ENCODE assay signal across 19 cellular contexts in the genomic region with DNA sequence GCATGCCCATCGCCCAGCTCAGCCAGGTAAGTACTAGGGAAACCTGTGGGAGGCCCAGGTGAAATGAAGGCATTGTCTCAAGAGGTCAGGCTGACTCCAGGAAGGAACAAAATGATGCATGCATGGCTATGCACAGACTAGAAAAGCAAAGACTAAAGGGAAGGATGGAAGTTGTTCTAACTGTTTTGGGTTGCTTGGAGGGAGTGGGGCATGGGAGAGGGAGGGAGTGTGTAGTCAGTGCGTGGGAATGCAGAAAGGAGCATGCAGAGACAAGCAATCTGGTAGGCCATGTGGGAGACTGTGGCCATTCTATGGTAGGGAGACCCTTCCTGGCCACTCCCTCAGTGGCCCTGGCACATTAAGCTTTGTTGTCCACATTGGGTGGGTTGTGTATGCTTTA. TPM values are rescaled to one million over a fixed set of nuclear protein-coding genes. Genes with fewer than 3 reads are reported as not detected.
DNase-seq lines count a peak whose midpoint lies in the region; ATAC-seq, FAIRE-seq and TF ChIP-seq lines count a peak whose summit lies in the region.
"Had no signal": no experiment of that assay in that cellular context is flagged by ENCODE, and none has a peak within 500 bp of the region (broad histone marks: within the 10 kb centered on the region; RNA-seq: fewer than 3 reads in every experiment).

No MANE protein-coding gene starts in this region.

- intact Hi-C loops in IMR-90 (cut with micrococcal nuclease) (no loop called here), spleen (cut with DNase I; ENCODE audit: low total_unique reads) (loop anchor here (10.0 kb wide), 1 partner anchor 107 kb away; no protein-coding TSS in a partner anchor), aorta (cut with DNase I) (no loop called here)

- H4K20me1 ChIP-seq in IMR-90 (ENCODE audit: insufficient read depth, low read length) (no peaks in the 10 kb centered on the region), astrocyte (ENCODE audit: insufficient read depth, low read length) (no peaks in the 10 kb centered on the region)

- peak overlapping the region; percentile 20 for H2AK9ac ChIP-seq in IMR-90 (replicated peaks; ENCODE audit: low read depth, low read length, poor library complexity)

- no peak overlapping the region for H2BK12ac ChIP-seq in mesenchymal stem cell (ENCODE audit: low read length in 2 of 2)

- H2BK5ac ChIP-seq in IMR-90 (ENCODE audit: low read depth, low read length, poor library complexity, severe bottlenecking) (no peak overlapping the region), mesenchymal stem cell (ENCODE audit: low read depth, low read length, poor library complexity, severe bottlenecking) (no peak overlapping the region)

- H3K27ac ChIP-seq in IMR-90 (ENCODE audit: insufficient read depth, low read length) (no peak overlapping the region), astrocyte (ENCODE audit: low read depth, low read length) (no peak overlapping the region), mesenchymal stem cell (ENCODE audit: low read length, poor library complexity, severe bottlenecking) (no peak overlapping the region), spleen (no peak overlapping the region), aorta (ENCODE audit: low read depth in 1 of 2, low read length in 2 of 2) (no peak overlapping the region)
- H3K27ac ChIP-seq: SJSA1 had no signal

- no peak for TF ChIP-seq CTCF in IMR-90 (conservative IDR thresholded peaks at IDR 0.05; ENCODE audit: low read depth, low read length)
- no peak for TF ChIP-seq CTCF in astrocyte (IDR thresholded peaks at IDR 0.05; ENCODE audit: insufficient read depth, low read depth, low read length)
- TF ChIP-seq CTCF in spleen (IDR thresholded peaks at IDR 0.05 in 8 of 11, conservative IDR thresholded peaks at IDR 0.05 in 3 of 11) = no peak

- H3K23ac ChIP-seq in IMR-90 (ENCODE audit: low read depth, low read length) (no peak overlapping the region), mesenchymal stem cell (ENCODE audit: low read length in 2 of 2) (no peak overlapping the region)

- H3K14ac ChIP-seq in IMR-90 (replicated peaks; ENCODE audit: low read depth, low read length) = no peak overlapping the region
- no peak overlapping the region for H3K14ac ChIP-seq in mesenchymal stem cell (ENCODE audit: low read length in 2 of 2)

- no peak overlapping the region for H2BK120ac ChIP-seq in IMR-90 (ENCODE audit: low read depth, low read length)
- no peak overlapping the region for H2BK120ac ChIP-seq in mesenchymal stem cell (ENCODE audit: low read depth, low read length)

- no peak overlapping the region for H2AK5ac ChIP-seq in IMR-90 (ENCODE audit: low read depth, low read length)
- peak overlapping the region; percentile 69 for H2AK5ac ChIP-seq in mesenchymal stem cell (ENCODE audit: low read length, severe bottlenecking)

- H2AFZ ChIP-seq in IMR-90 (replicated peaks; ENCODE audit: low read length, poor library complexity) (no peak overlapping the region), astrocyte (ENCODE audit: low read depth, low read length) (no peak overlapping the region), mesenchymal stem cell (ENCODE audit: low read depth, low read length) (no peak overlapping the region)

- POLR2A ChIA-PET in IMR-90 (lab: Charles Lee; ENCODE audit: unreplicated experiment) = no interaction called here

- no peaks in the 10 kb centered on the region for H3K36me3 Mint-ChIP-seq in astrocyte (ENCODE audit: low read depth, unreplicated experiment)
- peaks cover 6% of the 10 kb centered on the region for H3K36me3 Mint-ChIP-seq in stimulated activated memory B cell treated with anti-CD40 and anti-IgM and Interleukin-4, amounts not matched to agents 10 μg/mL and 1 μg/mL and 100 μg/mL, for 72 hours

- H3K4me2 ChIP-seq in IMR-90 (ENCODE audit: low read depth, low read length) (no peak overlapping the region), astrocyte (ENCODE audit: low read length) (no peak overlapping the region), mesenchymal stem cell (ENCODE audit: low read length, poor library complexity, severe bottlenecking) (no peak overlapping the region)

- H2BK20ac ChIP-seq in IMR-90 (ENCODE audit: low read depth, low read length) = no peak overlapping the region

- H3K79me1 ChIP-seq in IMR-90 (ENCODE audit: low read depth in 1 of 2, low read length in 2 of 2) (0 out of 4 replicates have a peak, but pooled peaks cover 0 to 3% of the 10 kb centered on the region in 2 experiments), mesenchymal stem cell (replicated peaks; ENCODE audit: low read length, poor library complexity, severe bottlenecking) (peaks cover 9% of the 10 kb centered on the region)

- H3K9me1 ChIP-seq in IMR-90 (ENCODE audit: insufficient read depth, low read length) = peaks cover 3% of the 10 kb centered on the region; the same call in 1 of the 2 replicates

- no peak for ATAC-seq in IMR-90 (ENCODE audit: low read depth)
- no peak for ATAC-seq in stimulated activated memory B cell treated with anti-CD40 and anti-IgM and Interleukin-4, amounts not matched to agents 10 μg/mL and 1 μg/mL and 100 μg/mL, for 72 hours
- ATAC-seq in aorta (ENCODE audit: low FRiP score) = no peak

- no peak overlapping the region for H3K4ac ChIP-seq in IMR-90 (ENCODE audit: low read depth, low read length)
- no peak overlapping the region for H3K4ac ChIP-seq in mesenchymal stem cell (ENCODE audit: low read depth in 1 of 2, low read length in 2 of 2)

- dilution Hi-C loops in IMR-90 (cut with HindIII; ENCODE audit: low sequenced_read_pairs, unreplicated experiment) = no loop called here

- DNase-seq in IMR-90 = no peak
- DNase-seq in astrocyte (ENCODE audit: low read depth) = no peak
- no peak for DNase-seq in mesenchymal stem cell
- peak; percentile 44 for DNase-seq in spleen
- no peak for DNase-seq in aorta
- no peak for DNase-seq in hepatic stellate cell (ENCODE audit: low spot score)
- DNase-seq: COR-L47, DMS153, MV-4-11, NCI-H1436, NCI-H2029 treated with DMSO at 0.1 percent for 48 hours, NCI-H2171 treated with DMSO at 0.1 percent for 48 hours, NCI-H446 treated with DMSO at 0.1 percent for 48 hours, NCI-H748 treated with DMSO at 0.1 percent for 48 hours had no signal

- peaks cover 2% of the 10 kb centered on the region for H3K9me3 Mint-ChIP-seq in astrocyte (ENCODE audit: unreplicated experiment)
- no peaks in the 10 kb centered on the region for H3K9me3 Mint-ChIP-seq in stimulated activated memory B cell treated with anti-CD40 and anti-IgM and Interleukin-4, amounts not matched to agents 10 μg/mL and 1 μg/mL and 100 μg/mL, for 72 hours

- H3K9ac ChIP-seq in IMR-90 (ENCODE audit: low read depth, low read length) = no peak overlapping the region
- no peak overlapping the region for H3K9ac ChIP-seq in astrocyte (ENCODE audit: low read length)
- no peak overlapping the region for H3K9ac ChIP-seq in mesenchymal stem cell (ENCODE audit: low read length)

- peak overlapping the region; percentile 47 for H3K4me3 Mint-ChIP-seq in astrocyte (ENCODE audit: unreplicated experiment)
- H3K4me3 Mint-ChIP-seq in stimulated activated memory B cell treated with anti-CD40 and anti-IgM and Interleukin-4, amounts not matched to agents 10 μg/mL and 1 μg/mL and 100 μg/mL, for 72 hours = no peak overlapping the region

- CTCF ChIA-PET in IMR-90 (lab: Yijun Ruan, JAX) = interaction anchor here (0.5 to 0.6 kb wide), 2 partner anchors 122 to 382 kb away, joined by 5 to 9 read pairs; no protein-coding TSS in a partner anchor

- peaks cover 9% of the 10 kb centered on the region for H3K27me3 Mint-ChIP-seq in astrocyte (ENCODE audit: low read depth, unreplicated experiment)
- no peaks in the 10 kb centered on the region for H3K27me3 Mint-ChIP-seq in stimulated activated memory B cell treated with anti-CD40 and anti-IgM and Interleukin-4, amounts not matched to agents 10 μg/mL and 1 μg/mL and 100 μg/mL, for 72 hours

- FAIRE-seq in astrocyte (lab: Jason Lieb, UNC) = no peak
- FAIRE-seq: GM19239, H54 had no signal

- H3K9me3 ChIP-seq in IMR-90 (ENCODE audit: control insufficient read depth, insufficient read depth, low read length) = no peaks in the 10 kb centered on the region
- no peaks in the 10 kb centered on the region for H3K9me3 ChIP-seq in astrocyte (ENCODE audit: insufficient read depth, low read depth, low read length)
- H3K9me3 ChIP-seq in mesenchymal stem cell (ENCODE audit: control insufficient read depth, low read length) = no peaks in the 10 kb centered on the region
- H3K9me3 ChIP-seq in spleen = no peaks in the 10 kb centered on the region
- H3K9me3 ChIP-seq in aorta (ENCODE audit: control insufficient read depth, low read length) = no peaks in the 10 kb centered on the region
- H3K9me3 ChIP-seq: SJSA1 had no signal

- no peak overlapping the region for H3K27ac Mint-ChIP-seq in astrocyte (ENCODE audit: unreplicated experiment)
- H3K27ac Mint-ChIP-seq in stimulated activated memory B cell treated with anti-CD40 and anti-IgM and Interleukin-4, amounts not matched to agents 10 μg/mL and 1 μg/mL and 100 μg/mL, for 72 hours = no peak overlapping the region
- H3K27ac Mint-ChIP-seq: CD14-positive monocyte had no signal

- no peak overlapping the region for H2BK15ac ChIP-seq in IMR-90 (ENCODE audit: low read depth, low read length)
- H2BK15ac ChIP-seq in mesenchymal stem cell (ENCODE audit: low read depth, poor library complexity, severe bottlenecking) = no peak overlapping the region

- in situ Hi-C loops in IMR-90 (cut with MboI; ENCODE audit: low sequenced_read_pairs) = no loop called here

- no peak overlapping the region for H4K8ac ChIP-seq in IMR-90 (ENCODE audit: low read depth in 2 of 2, low read length in 2 of 2)
- no peak overlapping the region for H4K8ac ChIP-seq in mesenchymal stem cell (ENCODE audit: low read length)

- H3K27me3 ChIP-seq in IMR-90 (ENCODE audit: control insufficient read depth, insufficient read depth, low read length) = no peaks in the 10 kb centered on the region
- H3K27me3 ChIP-seq in astrocyte (ENCODE audit: insufficient read depth, low read length) = peaks cover 4% of the 10 kb centered on the region
- no peaks in the 10 kb centered on the region for H3K27me3 ChIP-seq in mesenchymal stem cell (ENCODE audit: control insufficient read depth in 1 of 2, insufficient read depth in 1 of 2, low read length in 2 of 2)
- H3K27me3 ChIP-seq in spleen (replicated peaks in 1 of 7) = peaks cover 0 to 38% (median 0%) of the 10 kb centered on the region in 7 donors
- no peaks in the 10 kb centered on the region for H3K27me3 ChIP-seq in aorta (ENCODE audit: control insufficient read depth in 1 of 2, insufficient read depth in 2 of 2, low read length in 1 of 2)
- H3K27me3 ChIP-seq: SJSA1 had no signal

- H3K56ac ChIP-seq in IMR-90 (ENCODE audit: extremely low read depth, insufficient read depth, low read length) = no peak overlapping the region

- TF ChIP-seq RAD21 in IMR-90 (IDR thresholded peaks at IDR 0.05; ENCODE audit: low read length) = no peak

- TF ChIP-seq POLR2A in IMR-90 (IDR thresholded peaks at IDR 0.05; ENCODE audit: low read depth, low read length) = no peak
- no peak for TF ChIP-seq POLR2A in spleen (IDR thresholded peaks at IDR 0.05)

- H3K4me1 Mint-ChIP-seq in astrocyte (ENCODE audit: low read depth, unreplicated experiment) = peaks cover 22% of the 10 kb centered on the region
- peaks cover 22% of the 10 kb centered on the region for H3K4me1 Mint-ChIP-seq in stimulated activated memory B cell treated with anti-CD40 and anti-IgM and Interleukin-4, amounts not matched to agents 10 μg/mL and 1 μg/mL and 100 μg/mL, for 72 hours

- H3K4me1 ChIP-seq in IMR-90 (ENCODE audit: control insufficient read depth, insufficient read depth, low read length) = peaks cover 2% of the 10 kb centered on the region; the same call in 1 of the 2 replicates
- peaks cover 17% of the 10 kb centered on the region for H3K4me1 ChIP-seq in astrocyte (ENCODE audit: insufficient read depth, low read length)
- H3K4me1 ChIP-seq in mesenchymal stem cell (ENCODE audit: control insufficient read depth, insufficient read depth, low read depth, low read length) = peaks cover 17% of the 10 kb centered on the region
- peaks cover 0 to 28% (median 23%) of the 10 kb centered on the region in 6 donors for H3K4me1 ChIP-seq in spleen
- H3K4me1 ChIP-seq in aorta (ENCODE audit: control insufficient read depth in 1 of 2, insufficient read depth in 2 of 2, low read length in 2 of 2) = no peaks in the 10 kb centered on the region

- H3K79me2 ChIP-seq in astrocyte (ENCODE audit: insufficient read depth, low read length) = no peaks in the 10 kb centered on the region

- H3K18ac ChIP-seq in IMR-90 (ENCODE audit: low read depth, low read length) = no peak overlapping the region
- no peak overlapping the region for H3K18ac ChIP-seq in mesenchymal stem cell (ENCODE audit: low read depth in 1 of 2, low read length in 2 of 2)

- 60% methylated on average over 1 of the region's 2 CpGs; no CpG with 5 or more reads in 1 of the 2 experiments for WGBS in IMR-90 (ENCODE audit: extremely low coverage in 2 of 2, insufficient read length in 1 of 2), 2 experiments
- WGBS in mesenchymal stem cell = 90% methylated on average over 2 of the region's 2 CpGs
- WGBS in spleen, 5 donors = 84 to 96% (median 93%) methylated on average over 2 of the region's 2 CpGs
- 70 to 71% methylated on average over 2 of the region's 2 CpGs for WGBS in aorta, 2 donors

- H3K36me3 ChIP-seq in IMR-90 (ENCODE audit: control insufficient read depth, insufficient read depth, low read length) (no peaks in the 10 kb centered on the region), astrocyte (ENCODE audit: insufficient read depth, low read length) (no peaks in the 10 kb centered on the region), mesenchymal stem cell (ENCODE audit: control insufficient read depth in 1 of 2, insufficient read depth in 2 of 2, low read depth in 1 of 2, low read length in 2 of 2) (no peaks in the 10 kb centered on the region), spleen (no peaks in the 10 kb centered on the region), aorta (ENCODE audit: control insufficient read depth in 1 of 2, insufficient read depth in 2 of 2, low read length in 1 of 2) (no peaks in the 10 kb centered on the region)
- H3K36me3 ChIP-seq: SJSA1 had no signal

- no peak overlapping the region for H4K91ac ChIP-seq in IMR-90 (ENCODE audit: insufficient read depth, low read depth, low read length)
- H4K91ac ChIP-seq in mesenchymal stem cell (ENCODE audit: low read length) = no peak overlapping the region

- BruUV-seq in IMR-90 (replicated peaks; lab: Mats Ljungman, UMichigan) = no TSS peak

- H3K4me3 ChIP-seq in IMR-90 (ENCODE audit: insufficient read depth, low read depth, low read length) (no peak overlapping the region), astrocyte (ENCODE audit: insufficient read depth, low read depth, low read length) (no peak overlapping the region), mesenchymal stem cell (ENCODE audit: insufficient read depth in 1 of 2, low read depth in 1 of 2, low read length in 2 of 2) (no peak overlapping the region), spleen (no peak overlapping the region), aorta (ENCODE audit: low read length in 2 of 2) (no peak overlapping the region)
- H3K4me3 ChIP-seq: SJSA1 had no signal

- no peak overlapping the region for H4K5ac ChIP-seq in IMR-90 (ENCODE audit: low read depth, low read length)

RNA-seq across cellular contexts. Expression of a gene that starts 2.9 kb away (rescaled TPM):
- total RNA-seq in IMR-90 (2012; rRNA removed) (16.1 and 17.6 TPM in 2 replicates), astrocyte (101 and 113 TPM in 2 replicates), spleen (100 to 1,000 TPM in 2 of 7 donors, 10 to 100 TPM in 5; 54.3 to 133 (median 92.1) TPM), aorta (100 to 1,000 TPM; 114 to 123 TPM)
- polyA plus RNA-seq in IMR-90 (2012; rRNA removed) (26.8 and 30.0 TPM in 2 replicates), spleen (10 to 100 TPM in 1 of 3 donors, 1 to 10 TPM in 2; 2.6 to 14.9 (median 3.1) TPM), aorta (10 to 100 TPM in 1 of 2 donors, 1 to 10 TPM in 1; 3.9 to 15.0 TPM)
- 10.9 and 13.3 TPM in 2 replicates for polyA plus RNA-seq in IMR-90 (2012; cell fraction: cytosol; rRNA removed)
- polyA plus RNA-seq in IMR-90 (2012; cell fraction: nucleus; rRNA removed; ENCODE audit: low replicate concordance) = 92.0 and 112 TPM in 2 replicates
- 8.3 TPM for polyA plus RNA-seq in mesenchymal stem cell (2013, experiment 1 of 2)
- 6.7 TPM for polyA plus RNA-seq in mesenchymal stem cell (2013, experiment 2 of 2)

RNA-seq across cellular contexts. Expression of a gene that starts 56.4 kb away (rescaled TPM):
- 10.6 and 12.2 TPM in 2 replicates for total RNA-seq in IMR-90 (2012; rRNA removed)
- polyA plus RNA-seq in IMR-90 (2012; rRNA removed) = 17.8 and 18.5 TPM in 2 replicates
- polyA plus RNA-seq in IMR-90 (2012; cell fraction: cytosol; rRNA removed) = 12.2 and 14.4 TPM in 2 replicates
- polyA plus RNA-seq in IMR-90 (2012; cell fraction: nucleus; rRNA removed; ENCODE audit: low replicate concordance) = 12.7 and 13.0 TPM in 2 replicates
- 41.7 and 41.9 TPM in 2 replicates for total RNA-seq in astrocyte
- 19.3 TPM for polyA plus RNA-seq in mesenchymal stem cell (2013, experiment 1 of 2)
- polyA plus RNA-seq in mesenchymal stem cell (2013, experiment 2 of 2) = 19.2 TPM
- 10 to 100 TPM; 29.2 to 41.0 (median 37.4) TPM for total RNA-seq in spleen
- 10 to 100 TPM in 1 of 3 donors, 1 to 10 TPM in 2; 5.1 to 22.7 (median 7.1) TPM for polyA plus RNA-seq in spleen
- total RNA-seq in aorta = 10 to 100 TPM; 28.5 to 34.1 TPM
- polyA plus RNA-seq in aorta = 10 to 100 TPM; 10.9 to 14.5 TPM
